ENCODE assay signal across 28 cellular contexts in genomic region chr3:105187340-105187739, GRCh38.
"Had no signal": no experiment of that assay in that cellular context is flagged by ENCODE, and none has a peak within 500 bp of the region (broad histone marks: within the 10 kb centered on the region; RNA-seq: fewer than 3 reads in every experiment).

No MANE protein-coding gene starts in this region.

- H3K27me3 ChIP-seq: body of pancreas, cardiac muscle cell, colonic mucosa, heart left ventricle, left lung, ovary had no signal

- H3K9me3 ChIP-seq: body of pancreas, colonic mucosa, ovary, prostate gland, thoracic aorta had no signal

- FAIRE-seq: small intestine, urothelium cell line had no signal

- H3K36me3 ChIP-seq: cardiac muscle cell, colonic mucosa, heart left ventricle, left lung, ovary, prostate gland, thoracic aorta had no signal

- H3K4me3 ChIP-seq: body of pancreas, cardiac muscle cell, colonic mucosa, heart left ventricle, left lung, ovary, prostate gland, thoracic aorta had no signal

- ATAC-seq: activated CD4-positive, alpha-beta T cell treated with anti-CD3 and anti-CD28 coated beads for 36 hours; activated CD8-positive, alpha-beta memory T cell treated with anti-CD3 and anti-CD28 coated beads, Interleukin-2, amount 10 ng/mL, durations not matched to agents 7 days and 5 days; activated CD8-positive, alpha-beta T cell treated with anti-CD3 and anti-CD28 coated beads, Interleukin-2, amount 10 ng/mL, durations not matched to agents 7 days and 5 days; body of pancreas; heart left ventricle; left lung; sciatic nerve; stimulated activated effector memory CD8-positive, alpha-beta T cell treated with anti-CD3 and anti-CD28 coated beads, Interleukin-12 subunit alpha, Interleukin-12 subunit beta, amount 100 ng/mL, for 72 hours had no signal

- DNase-seq: activated CD4-positive, alpha-beta T cell treated with anti-CD3 and anti-CD28 coated beads for 36 hours; activated CD4-positive, CD25-positive, alpha-beta regulatory T cell; activated CD8-positive, alpha-beta memory T cell treated with anti-CD3 and anti-CD28 coated beads, Interleukin-2, amount 10 ng/mL, durations not matched to agents 7 days and 5 days; activated CD8-positive, alpha-beta T cell treated with anti-CD3 and anti-CD28 coated beads, Interleukin-2, amount 10 ng/mL, durations not matched to agents 7 days and 5 days; activated effector memory CD4-positive, alpha-beta T cell treated with Interleukin-2 at 50 U/mL for 16 hours; activated naive CD4-positive, alpha-beta T cell treated with Interleukin-2 at 50 U/mL for 16 hours; anterior cingulate cortex; body of pancreas; cerebellar nuclear complex; colonic mucosa; effector CD8-positive, alpha-beta T cell; erythroblast; heart left ventricle; hypothalamus; immature natural killer cell; left lung; naive B cell; ovary; retina; small intestine; stimulated activated CD4-positive, alpha-beta T cell treated with anti-CD3 and anti-CD28 coated beads, Interleukin-4, amount 100 ng/mL, for 24 hours; trophoblast cell had no signal

- H3K4me1 ChIP-seq: body of pancreas, colonic mucosa, heart left ventricle, left lung, prostate gland had no signal

- H3K27ac ChIP-seq: body of pancreas, cardiac muscle cell, colonic mucosa, heart left ventricle, left lung, ovary, prostate gland, thoracic aorta had no signal
